18 cellular contexts compared by ENCODE assay signal in genomic region chr3:105401254-105401653, GRCh38.
"Had no signal": no experiment of that assay in that cellular context is flagged by ENCODE, and none has a peak within 500 bp of the region (broad histone marks: within the 10 kb centered on the region; RNA-seq: fewer than 3 reads in every experiment).

No MANE protein-coding gene starts in this region.

- H3K36me3 Mint-ChIP-seq: activated naive CD8-positive, alpha-beta T cell treated with anti-CD3 and anti-CD28 coated beads, Interleukin-2, amount 10 ng/mL, durations not matched to agents 7 days and 5 days had no signal

- H3K27me3 Mint-ChIP-seq: activated naive CD8-positive, alpha-beta T cell treated with anti-CD3 and anti-CD28 coated beads, Interleukin-2, amount 10 ng/mL, durations not matched to agents 7 days and 5 days had no signal

- H3K4me1 Mint-ChIP-seq: activated naive CD8-positive, alpha-beta T cell treated with anti-CD3 and anti-CD28 coated beads, Interleukin-2, amount 10 ng/mL, durations not matched to agents 7 days and 5 days; T-cell had no signal

- H3K36me3 ChIP-seq: cardiac muscle cell, esophagus squamous epithelium, upper lobe of right lung had no signal

- H3K9me3 ChIP-seq: esophagus squamous epithelium, upper lobe of right lung had no signal

- H3K27me3 ChIP-seq: cardiac muscle cell, esophagus squamous epithelium, stomach, upper lobe of right lung had no signal

- H3K27ac ChIP-seq: cardiac muscle cell, esophagus squamous epithelium, stomach, thoracic aorta, upper lobe of right lung had no signal

- ATAC-seq: activated CD4-positive, CD25-positive, alpha-beta regulatory T cell treated with anti-CD3 and anti-CD28 coated beads, Interleukin-2, amount 50 U/mL, for 24 hours; sciatic nerve; T-cell; upper lobe of right lung had no signal

- H3K4me3 ChIP-seq: cardiac muscle cell, esophagus squamous epithelium, stomach, thoracic aorta, upper lobe of right lung had no signal

- DNase-seq: activated naive CD4-positive, alpha-beta T cell; activated naive CD8-positive, alpha-beta T cell treated with anti-CD3 and anti-CD28 coated beads, Interleukin-2, amount 10 ng/mL, durations not matched to agents 7 days and 5 days; activated T-cell treated with anti-CD3 and anti-CD28 coated beads for 4 hours; anterior cingulate cortex; esophagus squamous epithelium; hypothalamus; nephron progenitor cell; occipital lobe; stimulated activated CD4-positive, alpha-beta T cell treated with anti-CD3 and anti-CD28 coated beads, Interleukin-12 subunit alpha, Interleukin-12 subunit beta, amount 100 ng/mL, for 4 hours; stimulated activated CD4-positive, alpha-beta T cell treated with anti-CD3 and anti-CD28 coated beads, Interleukin-2, amount 100 ng/mL, for 24 hours; stomach; T-cell; T1000; upper lobe of right lung had no signal

- H3K4me3 Mint-ChIP-seq: activated naive CD8-positive, alpha-beta T cell treated with anti-CD3 and anti-CD28 coated beads, Interleukin-2, amount 10 ng/mL, durations not matched to agents 7 days and 5 days; nephron progenitor cell; T-cell had no signal

- H3K9me3 Mint-ChIP-seq: activated naive CD8-positive, alpha-beta T cell treated with anti-CD3 and anti-CD28 coated beads, Interleukin-2, amount 10 ng/mL, durations not matched to agents 7 days and 5 days had no signal

- H3K4me1 ChIP-seq: esophagus squamous epithelium, upper lobe of right lung had no signal

- H3K27ac Mint-ChIP-seq: activated naive CD8-positive, alpha-beta T cell treated with anti-CD3 and anti-CD28 coated beads, Interleukin-2, amount 10 ng/mL, durations not matched to agents 7 days and 5 days; T-cell had no signal
